Comparison of ENCODE assay signal across 1 cellular context in genomic region chr4:98926257-98926656, GRCh38.
TF ChIP-seq lines count a peak whose summit lies in the region.

No MANE protein-coding gene starts in this region.

TF ChIP-seq in K562, 482 proteins besides CTCF, POLR2A, EP300 and RAD21:
- TF ChIP-seq, protein P1, sequence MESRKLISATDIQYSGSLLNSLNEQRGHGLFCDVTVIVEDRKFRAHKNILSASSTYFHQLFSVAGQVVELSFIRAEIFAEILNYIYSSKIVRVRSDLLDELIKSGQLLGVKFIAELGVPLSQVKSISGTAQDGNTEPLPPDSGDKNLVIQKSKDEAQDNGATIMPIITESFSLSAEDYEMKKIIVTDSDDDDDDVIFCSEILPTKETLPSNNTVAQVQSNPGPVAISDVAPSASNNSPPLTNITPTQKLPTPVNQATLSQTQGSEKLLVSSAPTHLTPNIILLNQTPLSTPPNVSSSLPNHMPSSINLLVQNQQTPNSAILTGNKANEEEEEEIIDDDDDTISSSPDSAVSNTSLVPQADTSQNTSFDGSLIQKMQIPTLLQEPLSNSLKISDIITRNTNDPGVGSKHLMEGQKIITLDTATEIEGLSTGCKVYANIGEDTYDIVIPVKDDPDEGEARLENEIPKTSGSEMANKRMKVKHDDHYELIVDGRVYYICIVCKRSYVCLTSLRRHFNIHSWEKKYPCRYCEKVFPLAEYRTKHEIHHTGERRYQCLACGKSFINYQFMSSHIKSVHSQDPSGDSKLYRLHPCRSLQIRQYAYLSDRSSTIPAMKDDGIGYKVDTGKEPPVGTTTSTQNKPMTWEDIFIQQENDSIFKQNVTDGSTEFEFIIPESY (CRISPR knock-in tag; IDR thresholded peaks at IDR 0.05), result peak; percentile 69
